ENCODE assay signal across 39 cellular contexts in the genomic region with DNA sequence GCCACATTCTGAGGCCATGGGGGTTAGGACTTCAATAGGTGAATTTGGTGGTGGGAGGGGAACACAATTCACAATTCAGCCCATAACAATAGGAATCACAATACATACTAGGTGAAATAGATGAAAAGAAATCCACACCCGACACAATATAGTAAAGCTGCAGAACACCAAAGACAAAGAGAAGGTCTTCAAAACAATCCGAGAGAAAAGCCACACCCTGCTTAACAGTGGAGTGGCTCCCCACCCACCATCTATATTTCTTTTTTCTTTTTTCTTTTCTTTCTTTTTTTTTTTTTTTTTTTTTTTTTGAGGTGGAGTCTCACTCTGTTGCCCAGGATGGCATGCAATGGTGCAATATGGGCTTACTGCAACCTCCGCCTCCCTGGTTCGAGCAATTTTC.
"Had no signal": no experiment of that assay in that cellular context is flagged by ENCODE, and none has a peak within 500 bp of the region (broad histone marks: within the 10 kb centered on the region; RNA-seq: fewer than 3 reads in every experiment).

No MANE protein-coding gene starts in this region.

- H3K36me3 Mint-ChIP-seq: activated naive CD4-positive, alpha-beta T cell treated with anti-CD3 and anti-CD28 coated beads, Interleukin-2, amount 10 ng/mL, durations not matched to agents 7 days and 5 days; activated naive CD4-positive, alpha-beta T cell treated with anti-CD3 and anti-CD28 coated beads, Interleukin-2, amount 50 U/mL, for 24 hours; activated naive CD4-positive, alpha-beta T cell treated with anti-CD3 and anti-CD28 coated beads, Interleukin-2, amount 50 U/mL, for 72 hours; activated naive CD8-positive, alpha-beta T cell treated with anti-CD3 and anti-CD28 coated beads for 36 hours had no signal

- ATAC-seq: activated naive CD4-positive, alpha-beta T cell treated with anti-CD3 and anti-CD28 coated beads, Interleukin-2, amount 50 U/mL, for 72 hours; activated naive CD8-positive, alpha-beta T cell treated with anti-CD3 and anti-CD28 coated beads, Interleukin-2, amount 50 U/mL, for 24 hours; activated T-cell treated with anti-CD3 and anti-CD28 coated beads, Interleukin-2, amount 50 U/mL, for 4 hours; activated T-cell treated with anti-CD3 and anti-CD28 coated beads, Interleukin-2, amount 50 U/mL, for 72 hours; activated T-helper 17 cell treated with anti-CD3 and anti-CD28 coated beads, Interleukin-2, amount 50 U/mL, for 72 hours; body of pancreas had no signal

- H3K4me3 Mint-ChIP-seq: activated naive CD4-positive, alpha-beta T cell treated with anti-CD3 and anti-CD28 coated beads for 36 hours; activated naive CD4-positive, alpha-beta T cell treated with anti-CD3 and anti-CD28 coated beads, Interleukin-2, amount 10 ng/mL, durations not matched to agents 7 days and 5 days; activated naive CD4-positive, alpha-beta T cell treated with anti-CD3 and anti-CD28 coated beads, Interleukin-2, amount 50 U/mL, for 24 hours; activated naive CD8-positive, alpha-beta T cell; activated naive CD8-positive, alpha-beta T cell treated with anti-CD3 and anti-CD28 coated beads for 36 hours; activated naive CD8-positive, alpha-beta T cell treated with anti-CD3 and anti-CD28 coated beads, Interleukin-2, amount 10 ng/mL, durations not matched to agents 7 days and 5 days; activated naive CD8-positive, alpha-beta T cell treated with anti-CD3 and anti-CD28 coated beads, Interleukin-2, amount 50 U/mL, for 24 hours; activated T-cell treated with anti-CD3 and anti-CD28 coated beads, Interleukin-2, amount 50 U/mL, for 24 hours; activated T-cell treated with anti-CD3 and anti-CD28 coated beads, Interleukin-2, amount 50 U/mL, for 4 hours; activated T-cell treated with anti-CD3 and anti-CD28 coated beads, Interleukin-2, amount 50 U/mL, for 72 hours; activated T-helper 1 cell treated with anti-CD3 and anti-CD28 coated beads, Interleukin-12 subunit alpha, Interleukin-12 subunit beta, Interleukin-2, Interleukin-4 antibody, amounts not matched to agents 30 ng/mL and 10 ng/mL and 1 ng/mL, durations not matched to agents 14 hours and 24 hours and 36 hours; activated T-helper 17 cell treated with anti-CD3 and anti-CD28 coated beads, Interleukin-2, amount 50 U/mL, for 72 hours; brain; central memory CD8-positive, alpha-beta T cell had no signal

- H3K4me1 ChIP-seq: ascending aorta, body of pancreas, breast epithelium had no signal

- H3K9me3 ChIP-seq: adrenal gland, ascending aorta, body of pancreas, breast epithelium had no signal

- H3K27ac Mint-ChIP-seq: activated naive CD4-positive, alpha-beta T cell treated with anti-CD3 and anti-CD28 coated beads for 36 hours; activated naive CD4-positive, alpha-beta T cell treated with anti-CD3 and anti-CD28 coated beads, Interleukin-2, amount 10 ng/mL, durations not matched to agents 7 days and 5 days; activated naive CD4-positive, alpha-beta T cell treated with anti-CD3 and anti-CD28 coated beads, Interleukin-2, amount 50 U/mL, for 24 hours; activated naive CD4-positive, alpha-beta T cell treated with anti-CD3 and anti-CD28 coated beads, Interleukin-2, amount 50 U/mL, for 72 hours; activated naive CD8-positive, alpha-beta T cell; activated naive CD8-positive, alpha-beta T cell treated with anti-CD3 and anti-CD28 coated beads for 36 hours; activated naive CD8-positive, alpha-beta T cell treated with anti-CD3 and anti-CD28 coated beads, Interleukin-2, amount 10 ng/mL, durations not matched to agents 7 days and 5 days; activated naive CD8-positive, alpha-beta T cell treated with anti-CD3 and anti-CD28 coated beads, Interleukin-2, amount 50 U/mL, for 24 hours; activated T-cell treated with anti-CD3 and anti-CD28 coated beads, Interleukin-2, amount 50 U/mL, for 24 hours; activated T-cell treated with anti-CD3 and anti-CD28 coated beads, Interleukin-2, amount 50 U/mL, for 72 hours; activated T-helper 1 cell treated with anti-CD3 and anti-CD28 coated beads, Interleukin-12 subunit alpha, Interleukin-12 subunit beta, Interleukin-2, Interleukin-4 antibody, amounts not matched to agents 30 ng/mL and 10 ng/mL and 1 ng/mL, durations not matched to agents 14 hours and 24 hours and 36 hours; activated T-helper 17 cell treated with anti-CD3 and anti-CD28 coated beads, Interleukin-2, amount 50 U/mL, for 72 hours; brain had no signal

- H3K27ac ChIP-seq: adrenal gland, ascending aorta, body of pancreas, brain microvascular endothelial cell, breast epithelium, cardiac muscle cell had no signal

- H3K27me3 Mint-ChIP-seq: activated naive CD4-positive, alpha-beta T cell treated with anti-CD3 and anti-CD28 coated beads, Interleukin-2, amount 50 U/mL, for 24 hours; activated T-cell treated with anti-CD3 and anti-CD28 coated beads, Interleukin-2, amount 50 U/mL, for 24 hours had no signal

- H3K36me3 ChIP-seq: adrenal gland, ascending aorta, brain microvascular endothelial cell, breast epithelium, cardiac muscle cell had no signal

- H3K27me3 ChIP-seq: adrenal gland, ascending aorta, body of pancreas, brain microvascular endothelial cell, breast epithelium, cardiac muscle cell had no signal

- DNase-seq: activated effector memory CD4-positive, alpha-beta T cell treated with anti-CD3 and anti-CD28 coated beads, Interleukin-2, amount 50 U/mL, for 16 hours; activated effector memory CD4-positive, alpha-beta T cell treated with Interleukin-2 at 50 U/mL for 16 hours; activated gamma-delta T cell; activated gamma-delta T cell treated with Interleukin-2 at 50 U/mL for 16 hours; activated naive CD4-positive, alpha-beta T cell; activated naive CD4-positive, alpha-beta T cell treated with anti-CD3 and anti-CD28 coated beads for 36 hours; activated naive CD4-positive, alpha-beta T cell treated with anti-CD3 and anti-CD28 coated beads, Interleukin-2, amount 10 ng/mL, durations not matched to agents 7 days and 5 days; activated naive CD4-positive, alpha-beta T cell treated with anti-CD3 and anti-CD28 coated beads, Interleukin-2, amount 50 U/mL, for 16 hours; activated naive CD4-positive, alpha-beta T cell treated with Interleukin-2 at 50 U/mL for 16 hours; activated naive CD8-positive, alpha-beta T cell treated with anti-CD3 and anti-CD28 coated beads for 36 hours; activated naive CD8-positive, alpha-beta T cell treated with anti-CD3 and anti-CD28 coated beads, Interleukin-2, amount 10 ng/mL, durations not matched to agents 7 days and 5 days; activated naive CD8-positive, alpha-beta T cell treated with anti-CD3 and anti-CD28 coated beads, Interleukin-2, amount 50 U/mL, for 24 hours; activated T-cell treated with anti-CD3 and anti-CD28 coated beads, Interleukin-2, amount 50 U/mL, for 1 hour; activated T-cell treated with anti-CD3 and anti-CD28 coated beads, Interleukin-2, amount 50 U/mL, for 24 hours; activated T-cell treated with anti-CD3 and anti-CD28 coated beads, Interleukin-2, amount 50 U/mL, for 4 hours; activated T-cell treated with anti-CD3 and anti-CD28 coated beads, Interleukin-2, amount 50 U/mL, for 48 hours; activated T-cell treated with anti-CD3 and anti-CD28 coated beads, Interleukin-2, amount 50 U/mL, for 72 hours; amniotic stem cell; amygdala; anterior cingulate cortex; aorta; body of pancreas; brain microvascular endothelial cell; caudate nucleus; central memory CD4-positive, alpha-beta T cell; cerebellar nuclear complex had no signal

- H3K9me3 Mint-ChIP-seq: activated naive CD4-positive, alpha-beta T cell treated with anti-CD3 and anti-CD28 coated beads, Interleukin-2, amount 50 U/mL, for 24 hours; activated naive CD4-positive, alpha-beta T cell treated with anti-CD3 and anti-CD28 coated beads, Interleukin-2, amount 50 U/mL, for 72 hours; activated naive CD8-positive, alpha-beta T cell treated with anti-CD3 and anti-CD28 coated beads for 36 hours; activated naive CD8-positive, alpha-beta T cell treated with anti-CD3 and anti-CD28 coated beads, Interleukin-2, amount 50 U/mL, for 24 hours; activated T-cell treated with anti-CD3 and anti-CD28 coated beads, Interleukin-2, amount 50 U/mL, for 24 hours; activated T-cell treated with anti-CD3 and anti-CD28 coated beads, Interleukin-2, amount 50 U/mL, for 4 hours; activated T-cell treated with anti-CD3 and anti-CD28 coated beads, Interleukin-2, amount 50 U/mL, for 72 hours; activated T-helper 17 cell treated with anti-CD3 and anti-CD28 coated beads, Interleukin-2, amount 50 U/mL, for 72 hours; central memory CD8-positive, alpha-beta T cell had no signal

- FAIRE-seq: astrocyte, bronchial epithelial cell had no signal

- H3K4me3 ChIP-seq: adrenal gland, ascending aorta, body of pancreas, breast epithelium, cardiac muscle cell had no signal
